In genomic region chr5:157370967-157371366, GRCh38 we compare ENCODE assay signal across 13 cellular contexts.
A peak's percentile ranks its signal among the peaks of the same experiment; 100 is the strongest.
DNase-seq lines count a peak whose midpoint lies in the region; ATAC-seq and TF ChIP-seq lines count a peak whose summit lies in the region.
"Had no signal": no experiment of that assay in that cellular context is flagged by ENCODE, and none has a peak within 500 bp of the region (broad histone marks: within the 10 kb centered on the region; RNA-seq: fewer than 3 reads in every experiment).

No MANE protein-coding gene starts in this region.

- H3K9ac ChIP-seq in IMR-90 (ENCODE audit: low read depth, low read length) (peak overlapping the region; percentile 92), endodermal cell (ENCODE audit: extremely low read depth, low read length, poor library complexity, severe bottlenecking) (no peak overlapping the region)

- H2AFZ ChIP-seq in IMR-90 (replicated peaks; ENCODE audit: low read length, poor library complexity), result peak overlapping the region; percentile 89

- H3K4me3 ChIP-seq in AG04450 (ENCODE audit: low read depth, low read length) (no peak overlapping the region), IMR-90 (ENCODE audit: insufficient read depth, low read depth, low read length) (no peak overlapping the region), endodermal cell (ENCODE audit: low read length) (no peak overlapping the region)
- H3K4me3 ChIP-seq: left ventricle myocardium inferior had no signal

- DNase-seq in AG04450 (ENCODE audit: low read depth, low spot score) (peak; percentile 57), IMR-90 (peak; percentile 66), endodermal cell (peak; percentile 64), nephron progenitor cell (no peak), NCI-H1092 (lab: John Stamatoyannopoulos, UW) (no peak), SKM-1 treated with dmso at 0.1 percent for 144 hours (lab: John Stamatoyannopoulos, UW; ENCODE audit: unreplicated experiment) (no peak)
- DNase-seq: C1 segment of cervical spinal cord, left ventricle myocardium inferior, NCI-H524 treated with DMSO at 0.1 percent for 48 hours, SW 1271 had no signal

- no peak for TF ChIP-seq RAD21 in IMR-90 (IDR thresholded peaks at IDR 0.05; ENCODE audit: low read length)

- H3K14ac ChIP-seq in IMR-90 (replicated peaks; ENCODE audit: low read depth, low read length), result peak overlapping the region; percentile 70

- CTCF ChIA-PET in AG04450 (lab: Charles Lee) (interaction anchor here (0.6 to 4.9 kb wide), 13 partner anchors 13 to 467 kb away, joined by 3 to 20 read pairs (median 4); partner anchors contain the start of gene LSM11), IMR-90 (lab: Yijun Ruan, JAX) (interaction anchor here (0.7 to 1.0 kb wide), 4 partner anchors 28 to 107 kb away, joined by 3 to 6 read pairs (median 3); no protein-coding TSS in a partner anchor)

- no peaks in the 10 kb centered on the region for H3K9me3 ChIP-seq in AG04450 (ENCODE audit: control insufficient read depth, insufficient read depth, low read length)
- H3K9me3 ChIP-seq in IMR-90 (ENCODE audit: control insufficient read depth, insufficient read depth, low read length), result no peaks in the 10 kb centered on the region
- H3K9me3 ChIP-seq in endodermal cell (ENCODE audit: control insufficient read depth, low read length), result no peaks in the 10 kb centered on the region
- H3K9me3 ChIP-seq: left ventricle myocardium inferior had no signal

- H4K5ac ChIP-seq in IMR-90 (ENCODE audit: low read depth, low read length), result peak overlapping the region; percentile 100

- peak overlapping the region; percentile 89 for H2BK15ac ChIP-seq in IMR-90 (ENCODE audit: low read depth, low read length)

- no TSS peak for BruUV-seq in IMR-90 (replicated peaks; lab: Mats Ljungman, UMichigan)

- peak overlapping the region; percentile 97 for H2AK5ac ChIP-seq in IMR-90 (ENCODE audit: low read depth, low read length)

- intact Hi-C loops in IMR-90 (cut with micrococcal nuclease), result loop anchor here (1.0 to 5.0 kb wide), 2 partner anchors 14 to 186 kb away; no protein-coding TSS in a partner anchor

- peak overlapping the region; percentile 99 for H3K18ac ChIP-seq in IMR-90 (ENCODE audit: low read depth, low read length)

- peak overlapping the region; percentile 92 for H2AK9ac ChIP-seq in IMR-90 (replicated peaks; ENCODE audit: low read depth, low read length, poor library complexity)

- peak overlapping the region; percentile 97 for H2BK5ac ChIP-seq in IMR-90 (ENCODE audit: low read depth, low read length, poor library complexity, severe bottlenecking)

- TF ChIP-seq POLR2A in IMR-90 (IDR thresholded peaks at IDR 0.05; ENCODE audit: low read depth, low read length), result no peak

- peak overlapping the region; percentile 87 to 98 for H4K8ac ChIP-seq in IMR-90 (ENCODE audit: low read depth in 2 of 2, low read length in 2 of 2)

- peak overlapping the region; percentile 97 for H2BK120ac ChIP-seq in IMR-90 (ENCODE audit: low read depth, low read length)

- H3K36me3 ChIP-seq in IMR-90 (ENCODE audit: control insufficient read depth, insufficient read depth, low read length) (no peaks in the 10 kb centered on the region), endodermal cell (ENCODE audit: control insufficient read depth, insufficient read depth, low read length) (no peaks in the 10 kb centered on the region)
- H3K36me3 ChIP-seq: left ventricle myocardium inferior had no signal

- no peak overlapping the region for H3K27ac Mint-ChIP-seq in endodermal cell
- H3K27ac Mint-ChIP-seq in nephron progenitor cell, result peak overlapping the region; percentile 24

- H3K27ac ChIP-seq in AG04450 (ENCODE audit: low read depth, low read length) (peak overlapping the region; percentile 85), IMR-90 (ENCODE audit: insufficient read depth, low read length) (peak overlapping the region; percentile 98), endodermal cell (ENCODE audit: low read depth, low read length) (peak overlapping the region; percentile 74)
- H3K27ac ChIP-seq: left ventricle myocardium inferior had no signal

- TF ChIP-seq CTCF in AG04450 (IDR thresholded peaks at IDR 0.05; ENCODE audit: low read depth, low read length) (no peak), IMR-90 (conservative IDR thresholded peaks at IDR 0.05; ENCODE audit: low read depth, low read length) (no peak), endodermal cell (conservative IDR thresholded peaks at IDR 0.05) (no peak), nephron progenitor cell (IDR thresholded peaks at IDR 0.05) (no peak)

- peak overlapping the region; percentile 92 for H2BK20ac ChIP-seq in IMR-90 (ENCODE audit: low read depth, low read length)

- H3K36me3 Mint-ChIP-seq in endodermal cell (ENCODE audit: low read depth), result no peaks in the 10 kb centered on the region
- peaks cover 2% of the 10 kb centered on the region for H3K36me3 Mint-ChIP-seq in nephron progenitor cell (ENCODE audit: low read depth)

- dilution Hi-C loops in IMR-90 (cut with HindIII; ENCODE audit: low sequenced_read_pairs, unreplicated experiment), result no loop called here

- H3K23ac ChIP-seq in IMR-90 (ENCODE audit: low read depth, low read length), result peak overlapping the region; percentile 93

- WGBS in IMR-90 (ENCODE audit: extremely low coverage in 2 of 2, insufficient read length in 1 of 2), 2 experiments, result 0% methylated on average over 1 of the region's 6 CpGs; no CpG with 5 or more reads in 1 of the 2 experiments
- 55% methylated on average over 6 of the region's 6 CpGs; no CpG with 5 or more reads in 1 of the 2 experiments for WGBS in endodermal cell (ENCODE audit: insufficient coverage in 1 of 2, insufficient read length in 1 of 2), 2 experiments

- H3K27me3 ChIP-seq in AG04450 (ENCODE audit: control insufficient read depth, insufficient read depth, low read length) (no peaks in the 10 kb centered on the region), IMR-90 (ENCODE audit: control insufficient read depth, insufficient read depth, low read length) (no peaks in the 10 kb centered on the region), endodermal cell (ENCODE audit: control insufficient read depth, insufficient read depth, low read length, poor library complexity, severe bottlenecking) (no peaks in the 10 kb centered on the region)

- no peaks in the 10 kb centered on the region for H4K20me1 ChIP-seq in IMR-90 (ENCODE audit: insufficient read depth, low read length)

- H3K27me3 Mint-ChIP-seq in endodermal cell (ENCODE audit: insufficient read depth) (no peaks in the 10 kb centered on the region), nephron progenitor cell (ENCODE audit: low read depth, poor library complexity) (no peaks in the 10 kb centered on the region)
- H3K27me3 Mint-ChIP-seq: central memory CD8-positive, alpha-beta T cell had no signal

- H3K4ac ChIP-seq in IMR-90 (ENCODE audit: low read depth, low read length), result peak overlapping the region; percentile 93

- no peaks in the 10 kb centered on the region for H3K9me3 Mint-ChIP-seq in endodermal cell
- H3K9me3 Mint-ChIP-seq in nephron progenitor cell, result no peaks in the 10 kb centered on the region
- H3K9me3 Mint-ChIP-seq: central memory CD8-positive, alpha-beta T cell had no signal

- peak overlapping the region; percentile 77 for H3K4me2 ChIP-seq in IMR-90 (ENCODE audit: low read depth, low read length)

- POLR2A ChIA-PET in AG04450 (lab: Yijun Ruan, JAX) (interaction anchor here (0.5 to 1.6 kb wide), 3 partner anchors 13 to 41 kb away, joined by 5 to 15 read pairs (median 5); no protein-coding TSS in a partner anchor), IMR-90 (lab: Charles Lee; ENCODE audit: unreplicated experiment) (interaction anchor here (0.6 to 1.0 kb wide), 2 partner anchors 15 to 997 kb away, joined by 3 to 9 read pairs; no protein-coding TSS in a partner anchor)

- H3K4me1 ChIP-seq in IMR-90 (ENCODE audit: control insufficient read depth, insufficient read depth, low read length) (peaks cover 11% of the 10 kb centered on the region), endodermal cell (ENCODE audit: control insufficient read depth, insufficient read depth, low read length) (peaks cover 6% of the 10 kb centered on the region)
- H3K4me1 ChIP-seq: left ventricle myocardium inferior had no signal

- no peaks in the 10 kb centered on the region for H3K79me1 ChIP-seq in IMR-90 (ENCODE audit: low read depth in 1 of 2, low read length in 2 of 2)

- in situ Hi-C loops in IMR-90 (cut with MboI; ENCODE audit: low sequenced_read_pairs), result no loop called here

- H3K9me1 ChIP-seq in IMR-90 (ENCODE audit: insufficient read depth, low read length), result peaks cover 9% of the 10 kb centered on the region; the same call in 1 of the 2 replicates

- H3K4me1 Mint-ChIP-seq in endodermal cell (peaks cover 10% of the 10 kb centered on the region), nephron progenitor cell (peaks cover 56% of the 10 kb centered on the region)

- H4K91ac ChIP-seq in IMR-90 (ENCODE audit: insufficient read depth, low read depth, low read length), result peak overlapping the region; percentile 99

- H3K4me3 Mint-ChIP-seq in endodermal cell (no peak overlapping the region), nephron progenitor cell (no peak overlapping the region)
- H3K4me3 Mint-ChIP-seq: central memory CD8-positive, alpha-beta T cell had no signal

- peak overlapping the region; percentile 95 for H3K56ac ChIP-seq in IMR-90 (ENCODE audit: extremely low read depth, insufficient read depth, low read length)

- peak; percentile 86 for ATAC-seq in IMR-90 (ENCODE audit: low read depth)
- ATAC-seq in GM19467 (IDR thresholded peaks at IDR 0.05; ENCODE audit: unreplicated experiment), result no peak
- ATAC-seq in SK-N-SH treated with all-trans-retinoic acid at 6 μM for 48 hours, result no peak

TF ChIP-seq in IMR-90, 13 proteins besides CTCF, POLR2A, EP300 and RAD21 (continues in another document):
- no peak for TF ChIP-seq USF2 (IDR thresholded peaks at IDR 0.05; ENCODE audit: low read depth, low read length)
- no peak for TF ChIP-seq RFX5 (IDR thresholded peaks at IDR 0.05; ENCODE audit: low read depth, low read length)

TF ChIP-seq in SK-N-SH treated with all-trans-retinoic acid at 6 μM for 48 hours, 23 proteins besides CTCF, POLR2A, EP300 and RAD21 (continues in another document):
- no peak for TF ChIP-seq CSDC2 (CRISPR knock-in tag; IDR thresholded peaks at IDR 0.05)

Comparison
In these comparisons a context has a peak if more than half of its experiments do, and no peak if none do; other contexts are left out.
1. DNase-seq: peak in AG04450 (single experiment), IMR-90 (single experiment) and endodermal cell (single experiment); none in nephron progenitor cell (single experiment), NCI-H1092 (single experiment) and SKM-1 treated with dmso at 0.1 percent for 144 hours (single experiment).
2. Peak in every context shown above with its lines, with median percentiles within 50 percentile points of each other: H3K27ac ChIP-seq.